ENCODE assay signal across 18 cellular contexts in the genomic region with DNA sequence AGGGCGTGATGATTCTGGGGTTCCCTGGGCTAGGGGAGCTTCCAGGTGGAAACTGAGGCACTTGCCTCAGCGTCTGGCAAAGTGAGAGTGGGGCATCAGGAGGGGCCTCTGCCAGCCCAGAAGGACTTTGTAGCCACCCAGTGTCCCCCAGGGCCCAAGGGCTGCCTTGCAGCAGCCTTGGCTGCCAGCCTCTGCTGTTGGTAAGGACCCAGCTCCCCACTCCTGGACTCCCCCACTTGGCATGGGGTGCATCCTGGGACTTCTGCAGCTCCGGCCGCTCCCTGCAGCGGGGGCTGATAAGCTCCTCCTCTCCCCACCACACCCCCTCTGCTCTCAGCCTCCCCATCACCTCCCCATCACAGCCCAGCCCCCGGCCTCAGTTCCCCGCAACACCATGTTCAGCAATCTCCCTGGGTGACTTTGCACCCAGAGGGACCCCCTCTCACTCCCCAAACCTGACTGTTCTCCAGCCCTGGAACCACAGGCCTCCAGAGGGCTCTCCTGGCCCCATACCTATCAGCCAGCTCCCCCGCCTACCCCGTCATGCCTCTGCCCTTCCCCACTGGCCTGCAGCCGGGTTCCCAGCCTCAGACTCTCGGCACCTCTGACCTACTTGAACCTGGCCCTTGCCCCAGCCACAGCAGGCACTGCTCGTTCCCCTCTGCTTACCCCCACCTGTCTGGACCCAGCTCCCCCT.
"Had no signal": no experiment of that assay in that cellular context is flagged by ENCODE, and none has a peak within 500 bp of the region (broad histone marks: within the 10 kb centered on the region; RNA-seq: fewer than 3 reads in every experiment).

No MANE protein-coding gene starts in this region.

- H3K9me3 Mint-ChIP-seq: activated B cell treated with CpG ODN at 0.5 μM for 24 hours; effector memory CD8-positive, alpha-beta T cell; natural killer cell treated with Interleukin-12 subunit alpha and Interleukin-12 subunit beta and Interleukin-15 and Interleukin-18, amount 100 ng/mL, for 72 hours had no signal

- ATAC-seq: activated CD8-positive, alpha-beta T cell treated with anti-CD3 and anti-CD28 coated beads, Interleukin-2, amount 10 ng/mL, durations not matched to agents 7 days and 5 days; gastroesophageal sphincter had no signal

- H3K36me3 ChIP-seq: gastroesophageal sphincter, right lobe of liver, thyroid gland, uterus had no signal

- H3K4me3 Mint-ChIP-seq: activated B cell treated with CpG ODN at 0.5 μM for 24 hours; activated CD8-positive, alpha-beta T cell treated with anti-CD3 and anti-CD28 coated beads, Interleukin-2, amount 10 ng/mL, durations not matched to agents 7 days and 5 days; natural killer cell treated with Interleukin-12 subunit alpha and Interleukin-12 subunit beta and Interleukin-15 and Interleukin-18, amount 100 ng/mL, for 72 hours had no signal

- H3K27ac Mint-ChIP-seq: activated B cell treated with CpG ODN at 0.5 μM for 24 hours; activated CD8-positive, alpha-beta T cell treated with anti-CD3 and anti-CD28 coated beads, Interleukin-2, amount 10 ng/mL, durations not matched to agents 7 days and 5 days; natural killer cell treated with Interleukin-12 subunit alpha and Interleukin-12 subunit beta and Interleukin-15 and Interleukin-18, amount 100 ng/mL, for 72 hours; progenitor cell of endocrine pancreas had no signal

- H3K4me1 ChIP-seq: right lobe of liver, uterus had no signal

- H3K36me3 Mint-ChIP-seq: natural killer cell treated with Interleukin-12 subunit alpha and Interleukin-12 subunit beta and Interleukin-15 and Interleukin-18, amount 100 ng/mL, for 72 hours had no signal

- H3K27me3 ChIP-seq: right lobe of liver, thyroid gland, uterus had no signal

- H3K4me3 ChIP-seq: gastroesophageal sphincter, right lobe of liver, thyroid gland, uterus had no signal

- H3K9me3 ChIP-seq: gastroesophageal sphincter, right lobe of liver, thyroid gland, uterus had no signal

- FAIRE-seq: TTC549 had no signal

- DNase-seq: activated B cell treated with CpG ODN at 0.5 μM for 24 hours; activated CD4-positive, alpha-beta T cell treated with anti-CD3 and anti-CD28 coated beads for 48 hours; activated CD8-positive, alpha-beta T cell treated with anti-CD3 and anti-CD28 coated beads, Interleukin-2, amount 10 ng/mL, durations not matched to agents 7 days and 5 days; anterior cingulate cortex; cerebellar nuclear complex; dermis blood vessel endothelial cell; islet precursor cell; nucleus accumbens; SW 1271; thyroid gland; uterus had no signal

- H3K27ac ChIP-seq: epithelial cell of prostate, gastroesophageal sphincter, right lobe of liver, thyroid gland, uterus had no signal

- H3K4me1 Mint-ChIP-seq: activated B cell treated with CpG ODN at 0.5 μM for 24 hours had no signal
